Comparison of ENCODE assay signal across 14 cellular contexts in genomic region chr14:93759781-93760307, GRCh38. TPM values are rescaled to one million over a fixed set of nuclear protein-coding genes. Genes with fewer than 3 reads are reported as not detected.
A peak's percentile ranks its signal among the peaks of the same experiment; 100 is the strongest.
DNase-seq lines count a peak whose midpoint lies in the region; ATAC-seq lines count a peak whose summit lies in the region.
"Had no signal": no experiment of that assay in that cellular context is flagged by ENCODE, and none has a peak within 500 bp of the region (broad histone marks: within the 10 kb centered on the region; RNA-seq: fewer than 3 reads in every experiment).

No MANE protein-coding gene starts in this region.

- no peaks in the 10 kb centered on the region for H3K4me1 Mint-ChIP-seq in stimulated activated effector memory CD8-positive, alpha-beta T cell treated with anti-CD3 and anti-CD28 coated beads, Interleukin-12 subunit alpha, Interleukin-12 subunit beta, amount 100 ng/mL, for 72 hours

- H3K27me3 ChIP-seq in layer of hippocampus (ENCODE audit: control insufficient read depth, insufficient read depth, low read length) = no peaks in the 10 kb centered on the region

- ATAC-seq in stimulated activated effector memory CD8-positive, alpha-beta T cell treated with anti-CD3 and anti-CD28 coated beads, Interleukin-12 subunit alpha, Interleukin-12 subunit beta, amount 100 ng/mL, for 72 hours = peak; percentile 3
- ATAC-seq in activated naive CD4-positive, alpha-beta T cell treated with anti-CD3 and anti-CD28 coated beads, Interleukin-2, amount 50 U/mL, for 72 hours = no peak
- ATAC-seq in HG03097 (IDR thresholded peaks at IDR 0.05; ENCODE audit: low FRiP score, unreplicated experiment) = no peak
- ATAC-seq: K562 had no signal

- H3K9me3 Mint-ChIP-seq in stimulated activated effector memory CD8-positive, alpha-beta T cell treated with anti-CD3 and anti-CD28 coated beads, Interleukin-12 subunit alpha, Interleukin-12 subunit beta, amount 100 ng/mL, for 72 hours = no peaks in the 10 kb centered on the region
- H3K9me3 Mint-ChIP-seq in activated naive CD4-positive, alpha-beta T cell treated with anti-CD3 and anti-CD28 coated beads, Interleukin-2, amount 50 U/mL, for 72 hours = no peaks in the 10 kb centered on the region

- DNase-seq in NCI-H146 (lab: John Stamatoyannopoulos, UW) (peak; percentile 49), EL (no peak)
- DNase-seq in stimulated activated effector memory CD8-positive, alpha-beta T cell treated with anti-CD3 and anti-CD28 coated beads, Interleukin-12 subunit alpha, Interleukin-12 subunit beta, amount 100 ng/mL, for 72 hours (ENCODE audit: low spot score in 2 of 2) = no peak
- DNase-seq in activated naive CD4-positive, alpha-beta T cell treated with anti-CD3 and anti-CD28 coated beads, Interleukin-2, amount 50 U/mL, for 72 hours (ENCODE audit: low spot score in 2 of 2) = no peak
- no peak for DNase-seq in stimulated activated CD4-positive, alpha-beta T cell treated with anti-CD3 and anti-CD28 coated beads, Interleukin-2, amount 100 ng/mL, for 48 hours
- DNase-seq: activated CD8-positive, alpha-beta memory T cell treated with anti-CD3 and anti-CD28 coated beads, Interleukin-2, amount 50 U/mL, for 48 hours; Caco-2; mesendoderm; T-helper 9 cell had no signal

- H3K27ac ChIP-seq in angular gyrus (ENCODE audit: low read depth, low read length) (peak overlapping the region; percentile 58), layer of hippocampus (ENCODE audit: low read depth, low read length) (peak overlapping the region; percentile 12)

- H3K36me3 Mint-ChIP-seq in stimulated activated effector memory CD8-positive, alpha-beta T cell treated with anti-CD3 and anti-CD28 coated beads, Interleukin-12 subunit alpha, Interleukin-12 subunit beta, amount 100 ng/mL, for 72 hours = no peaks in the 10 kb centered on the region
- no peaks in the 10 kb centered on the region for H3K36me3 Mint-ChIP-seq in activated naive CD4-positive, alpha-beta T cell treated with anti-CD3 and anti-CD28 coated beads, Interleukin-2, amount 50 U/mL, for 72 hours

- no peak overlapping the region for H3K4me3 Mint-ChIP-seq in stimulated activated effector memory CD8-positive, alpha-beta T cell treated with anti-CD3 and anti-CD28 coated beads, Interleukin-12 subunit alpha, Interleukin-12 subunit beta, amount 100 ng/mL, for 72 hours

- H3K27ac Mint-ChIP-seq in stimulated activated effector memory CD8-positive, alpha-beta T cell treated with anti-CD3 and anti-CD28 coated beads, Interleukin-12 subunit alpha, Interleukin-12 subunit beta, amount 100 ng/mL, for 72 hours = no peak overlapping the region
- H3K27ac Mint-ChIP-seq in activated naive CD4-positive, alpha-beta T cell treated with anti-CD3 and anti-CD28 coated beads, Interleukin-2, amount 50 U/mL, for 72 hours = no peak overlapping the region

RNA-seq across cellular contexts. Expression of gene PRIMA1, which starts 28.4 kb away (rescaled TPM):
- total RNA-seq in activated naive CD4-positive, alpha-beta T cell treated with anti-CD3 and anti-CD28 coated beads, Interleukin-2, amount 50 U/mL, for 72 hours = not detected
- total RNA-seq: bronchial epithelial cell, K562 had no signal
